In the genomic region with DNA sequence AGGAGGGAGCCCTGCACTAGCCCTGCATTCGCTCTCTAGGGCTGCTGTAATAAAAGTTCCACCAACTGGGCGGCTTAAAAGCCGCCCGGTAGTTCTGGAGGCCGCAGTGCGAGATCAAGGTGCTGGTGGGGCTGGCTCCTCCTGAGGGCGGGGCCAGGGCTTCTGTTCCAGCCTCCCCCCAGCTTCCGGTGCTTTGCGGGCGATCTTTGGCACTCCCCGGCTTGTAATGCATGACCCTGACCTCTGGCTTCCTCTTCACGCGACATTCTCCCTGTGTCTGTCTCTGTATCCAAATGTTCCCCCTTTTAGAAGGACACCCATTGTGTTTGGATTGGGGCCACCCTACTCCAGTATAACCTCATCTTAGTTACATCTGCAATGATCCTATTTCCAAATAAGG, we compare ENCODE assay signal across 21 cellular contexts.
DNase-seq lines count a peak whose midpoint lies in the region; ATAC-seq, FAIRE-seq and TF ChIP-seq lines count a peak whose summit lies in the region.
"Had no signal": no experiment of that assay in that cellular context is flagged by ENCODE, and none has a peak within 500 bp of the region (broad histone marks: within the 10 kb centered on the region; RNA-seq: fewer than 3 reads in every experiment).

No MANE protein-coding gene starts in this region.

- no TSS peak for BruUV-seq in HepG2 (replicated peaks; lab: Mats Ljungman, UMichigan)

- H3K9me3 ChIP-seq in HepG2 (ENCODE audit: low read length) = peaks cover 6% of the 10 kb centered on the region; the same call in 1 of the 2 replicates
- H3K9me3 ChIP-seq in right lobe of liver = no peaks in the 10 kb centered on the region
- H3K9me3 ChIP-seq in kidney (ENCODE audit: control insufficient read depth in 1 of 2, low read length in 2 of 2) = peaks cover 0 to 4% of the 10 kb centered on the region in 2 donors
- peaks cover 0 to 1% of the 10 kb centered on the region in 2 donors for H3K9me3 ChIP-seq in neuronal stem cell (replicated peaks in 1 of 2; ENCODE audit: control insufficient read depth in 2 of 2, insufficient read depth in 1 of 2, low read depth in 1 of 2, low read length in 2 of 2)
- H3K9me3 ChIP-seq: Caco-2, HAP-1 had no signal

- intact Hi-C loops in HepG2 (cut with micrococcal nuclease; ENCODE audit: unreplicated experiment) (no loop called here), right lobe of liver (cut with DNase I) (no loop called here), kidney (cut with DNase I) (no loop called here)

- peak in 1 of 2 experiments; percentile 24; a peak in 1 of 4 replicates for TF ChIP-seq EP300 in HepG2 (IDR thresholded peaks at IDR 0.05; ENCODE audit: low read depth in 2 of 2, low read length in 2 of 2)
- no peak for TF ChIP-seq EP300 in HepG2 (CRISPR knock-in tag; IDR thresholded peaks at IDR 0.05; ENCODE audit: borderline replicate concordance)

- H3K79me1 ChIP-seq in neuronal stem cell (ENCODE audit: low read depth, low read length) = no peaks in the 10 kb centered on the region

- TF ChIP-seq CTCF in HepG2 (CRISPR knock-in tag; IDR thresholded peaks at IDR 0.05) = no peak
- TF ChIP-seq CTCF in right lobe of liver (IDR thresholded peaks at IDR 0.05) = no peak
- no peak for TF ChIP-seq CTCF in kidney (IDR thresholded peaks at IDR 0.05; ENCODE audit: borderline replicate concordance, extremely low read depth, insufficient read depth)

- FAIRE-seq in HepG2 (lab: Jason Lieb, UNC) = no peak
- FAIRE-seq in kidney (lab: Jason Lieb, UNC) = no peak
- FAIRE-seq: A204.1, G401.6, GM12878, H54 had no signal

- in situ Hi-C loops in HepG2 (cut with HindIII; ENCODE audit: extremely low pct_ligation_motif_present, low pct_unique_long_range_greater_than_20kb) = loop anchor here (25.0 kb wide), 1 partner anchor 380 kb away; no protein-coding TSS in a partner anchor

- no peak overlapping the region for H4K91ac ChIP-seq in neuronal stem cell (ENCODE audit: low read depth, low read length, poor library complexity)

- ATAC-seq in HepG2 (peak; percentile 72), right lobe of liver (no peak)
- ATAC-seq: CD8-positive, alpha-beta T cell; GM12878 had no signal

- H4K8ac ChIP-seq in neuronal stem cell (ENCODE audit: low read depth, low read length) = no peak overlapping the region

- H3K4me1 ChIP-seq in HepG2 (ENCODE audit: insufficient read depth, low read length) = peaks cover 39% of the 10 kb centered on the region
- H3K4me1 ChIP-seq in right lobe of liver = no peaks in the 10 kb centered on the region
- peaks cover 0 to 8% of the 10 kb centered on the region in 2 donors for H3K4me1 ChIP-seq in kidney (ENCODE audit: control insufficient read depth in 1 of 2, insufficient read depth in 1 of 2, low read depth in 1 of 2, low read length in 2 of 2)
- H3K4me1 ChIP-seq in neuronal stem cell (ENCODE audit: control insufficient read depth in 2 of 2, insufficient read depth in 1 of 2, low read depth in 1 of 2, low read length in 2 of 2) = peaks cover 33 to 34% of the 10 kb centered on the region in 2 donors
- H3K4me1 ChIP-seq: Caco-2 had no signal

- H3K18ac ChIP-seq in neuronal stem cell (ENCODE audit: low read length) = no peak overlapping the region

- no peak for TF ChIP-seq RAD21 in HepG2 (CRISPR knock-in tag; IDR thresholded peaks at IDR 0.05)

- H3K9ac ChIP-seq in HepG2 (ENCODE audit: insufficient read depth, low read depth, low read length) = no peak overlapping the region
- H3K9ac ChIP-seq in kidney (ENCODE audit: low read length in 2 of 2) = no peak overlapping the region
- H3K9ac ChIP-seq in neuronal stem cell (ENCODE audit: low read depth, low read length, poor library complexity) = no peak overlapping the region
- H3K9ac ChIP-seq: BLaER1 had no signal

- H3K4me3 ChIP-seq in HepG2 (replicated peaks in 1 of 3; ENCODE audit: insufficient read depth in 1 of 3, low read depth in 2 of 3, low read length in 3 of 3) (peak overlapping the region in 2 of 3 experiments; percentile 15 to 31; a peak in 1 of 6 replicates), right lobe of liver (no peak overlapping the region), kidney (ENCODE audit: low read length in 2 of 2) (no peak overlapping the region), neuronal stem cell (ENCODE audit: low read length in 2 of 2) (no peak overlapping the region)
- H3K4me3 ChIP-seq: BLaER1, GM12878, HAP-1 had no signal

- WGBS in HepG2 (ENCODE audit: low lambda C conversion rate) = 30% methylated on average over 9 of the region's 13 CpGs
- WGBS in right lobe of liver (ENCODE audit: insufficient coverage, low coverage, low lambda C conversion rate, missing lambda C conversion rate) = 40% methylated on average over 1 of the region's 13 CpGs
- no CpG with 5 or more reads among the region's 13 CpGs for WGBS in neuronal stem cell (ENCODE audit: extremely low coverage in 2 of 2, insufficient read length in 2 of 2, insufficient replicate concordance in 1 of 2), 2 donors

- CTCF ChIA-PET in HepG2 (lab: Yijun Ruan, JAX; ENCODE audit: low intra/inter-chr PET ratio, low total read pairs) = no interaction called here

- no peak overlapping the region for H2AK5ac ChIP-seq in neuronal stem cell (ENCODE audit: low read depth, low read length)

- H3K4me2 ChIP-seq in HepG2 (ENCODE audit: low read depth, low read length) (peak overlapping the region; percentile 49), neuronal stem cell (ENCODE audit: insufficient read depth, low read length, poor library complexity, severe bottlenecking) (no peak overlapping the region)

- H3K23ac ChIP-seq in neuronal stem cell (ENCODE audit: low read depth, low read length, poor library complexity) = no peak overlapping the region

- no peak for TF ChIP-seq POLR2A in HepG2 (IDR thresholded peaks at IDR 0.05; ENCODE audit: insufficient read depth in 1 of 2, low read depth in 2 of 2, low read length in 2 of 2)
- TF ChIP-seq POLR2A in right lobe of liver (IDR thresholded peaks at IDR 0.05) = no peak

- POLR2A ChIA-PET in HepG2 (lab: Yijun Ruan, JAX) = no interaction called here

- no peaks in the 10 kb centered on the region for H3K36me3 ChIP-seq in HepG2 (replicated peaks in 1 of 2; ENCODE audit: control insufficient read depth in 1 of 2, insufficient read depth in 2 of 2, low read length in 2 of 2)
- no peaks in the 10 kb centered on the region for H3K36me3 ChIP-seq in right lobe of liver
- H3K36me3 ChIP-seq in kidney (ENCODE audit: control insufficient read depth in 1 of 2, insufficient read depth in 2 of 2, low read length in 2 of 2) = no peaks in the 10 kb centered on the region
- no peaks in the 10 kb centered on the region for H3K36me3 ChIP-seq in neuronal stem cell (replicated peaks in 1 of 2; ENCODE audit: control insufficient read depth in 2 of 2, insufficient read depth in 2 of 2, low read length in 2 of 2)
- H3K36me3 ChIP-seq: BLaER1, HAP-1 had no signal

- H2AFZ ChIP-seq in HepG2 (ENCODE audit: low read length) (no peak overlapping the region), neuronal stem cell (ENCODE audit: low read length) (no peak overlapping the region)

- H3K27ac ChIP-seq in HepG2 (ENCODE audit: extremely low read length, insufficient read depth, low read length) (no peak overlapping the region), right lobe of liver (no peak overlapping the region), kidney (ENCODE audit: low read depth in 2 of 2, low read length in 2 of 2) (no peak overlapping the region), neuronal stem cell (replicated peaks; ENCODE audit: low read length) (no peak overlapping the region)
- H3K27ac ChIP-seq: 22Rv1, BLaER1, C4-2B had no signal

- no peaks in the 10 kb centered on the region for H4K20me1 ChIP-seq in HepG2 (ENCODE audit: insufficient read depth, low read length)
- H4K20me1 ChIP-seq: BLaER1 had no signal

- no peak overlapping the region for H2BK5ac ChIP-seq in neuronal stem cell (ENCODE audit: low read length)

- H3K27me3 ChIP-seq in HepG2 (ENCODE audit: control insufficient read depth in 1 of 2, insufficient read depth in 2 of 2, low read length in 2 of 2) (peaks cover 6 to 36% of the 10 kb centered on the region in 2 experiments; a peak in 4 of 5 replicates), right lobe of liver (no peaks in the 10 kb centered on the region), neuronal stem cell (ENCODE audit: control insufficient read depth in 3 of 3, insufficient read depth in 3 of 3, low read depth in 1 of 3, low read length in 3 of 3) (peaks cover 0 to 6% (median 0%) of the 10 kb centered on the region in 3 experiments)
- H3K27me3 ChIP-seq: BLaER1 had no signal

- DNase-seq in HepG2 (ENCODE audit: low spot score) = peak; percentile 30
- no peak for DNase-seq in right lobe of liver
- DNase-seq in kidney = peak; percentile 27
- DNase-seq in neuronal stem cell (ENCODE audit: low spot score) = no peak
- no peak for DNase-seq in NCI-H128 (lab: John Stamatoyannopoulos, UW; ENCODE audit: unreplicated experiment)
- DNase-seq in ecto neural progenitor cell (ENCODE audit: low spot score) = no peak
- DNase-seq: Caco-2; CD4-positive, CD25-positive, alpha-beta regulatory T cell; CD8-positive, alpha-beta T cell; DMS153; DND-41; GOT3; HFFc6 had no signal

- peak overlapping the region; percentile 78 for H2BK120ac ChIP-seq in neuronal stem cell (ENCODE audit: low read depth, low read length)

- H2BK12ac ChIP-seq in neuronal stem cell (ENCODE audit: low read length) = no peak overlapping the region

- no peak overlapping the region for H3K4ac ChIP-seq in neuronal stem cell (ENCODE audit: low read length)

- H3K79me2 ChIP-seq in HepG2 (ENCODE audit: insufficient read depth, low read length) = no peaks in the 10 kb centered on the region

- H2BK15ac ChIP-seq in neuronal stem cell (ENCODE audit: low read length) = no peak overlapping the region

- no peak overlapping the region for H3K14ac ChIP-seq in neuronal stem cell (ENCODE audit: low read length)

TF ChIP-seq in HepG2, 621 proteins besides CTCF, POLR2A, EP300 and RAD21 (continues in another document):
- no peak for TF ChIP-seq DBP (CRISPR knock-in tag; IDR thresholded peaks at IDR 0.05; ENCODE audit: not compliant biosample characterization)
- TF ChIP-seq MED1 (CRISPR knock-in tag; IDR thresholded peaks at IDR 0.05) = 0 out of 2 replicates have a peak, but pooled peaks have one; percentile 19
- peak; percentile 67; the same call in 1 of the 2 replicates for TF ChIP-seq SP5 (CRISPR knock-in tag; IDR thresholded peaks at IDR 0.05; ENCODE audit: borderline replicate concordance, low read depth)
- no peak for TF ChIP-seq AGO2 (optimal IDR thresholded peaks at IDR 0.05; ENCODE audit: low read depth, low read length)

Comparison
In these comparisons a context has a peak if more than half of its experiments do, and no peak if none do; other contexts are left out.
1. DNase-seq: peak in HepG2 (single experiment) and kidney (single experiment); none in right lobe of liver (0 of 3), neuronal stem cell (single experiment), NCI-H128 (single experiment) and ecto neural progenitor cell (single experiment).
2. H3K4me3 ChIP-seq: peak in HepG2 (2 of 3); none in right lobe of liver (0 of 3), kidney (0 of 2) and neuronal stem cell (0 of 2).